ENCODE assay signal across 1 cellular context in genomic region chr10:22317771-22318565, GRCh38.
TF ChIP-seq lines count a peak whose summit lies in the region.

No MANE protein-coding gene starts in this region.

TF ChIP-seq in HCT116, 20 proteins besides CTCF, POLR2A, EP300 and RAD21:
- no peak for TF ChIP-seq EGR1 (IDR thresholded peaks at IDR 0.05; ENCODE audit: low read depth)
- TF ChIP-seq SIN3A (IDR thresholded peaks at IDR 0.05; ENCODE audit: low read depth): no peak
- TF ChIP-seq ZBTB33 (IDR thresholded peaks at IDR 0.05; ENCODE audit: extremely low read depth, insufficient replicate concordance, low read length): no peak
- TF ChIP-seq REST (IDR thresholded peaks at IDR 0.05; ENCODE audit: low read depth): no peak
- TF ChIP-seq EZH2phosphoT487 (IDR thresholded peaks at IDR 0.05; ENCODE audit: borderline replicate concordance): no peak
- no peak for TF ChIP-seq ZNF274 (IDR thresholded peaks at IDR 0.05; ENCODE audit: low read depth, low read length)
- TF ChIP-seq ELF1 (IDR thresholded peaks at IDR 0.05; ENCODE audit: borderline replicate concordance, low read depth): no peak
- TF ChIP-seq MAX (IDR thresholded peaks at IDR 0.05): no peak
- no peak for TF ChIP-seq POLR2AphosphoS5 (IDR thresholded peaks at IDR 0.05; ENCODE audit: low read depth, low read length)
- no peak for TF ChIP-seq SP1 (IDR thresholded peaks at IDR 0.05; ENCODE audit: low read depth)
- TF ChIP-seq EZH2 (IDR thresholded peaks at IDR 0.05): no peak
- no peak for TF ChIP-seq ATF3 (IDR thresholded peaks at IDR 0.05)
- no peak for TF ChIP-seq TCF7L2 (IDR thresholded peaks at IDR 0.05; ENCODE audit: borderline replicate concordance, extremely low read depth, insufficient read depth, insufficient read length)
- TF ChIP-seq ZFX (IDR thresholded peaks at IDR 0.05): no peak
